22 cellular contexts compared by ENCODE assay signal in genomic region chr9:87084407-87084806, GRCh38.
"Had no signal": no experiment of that assay in that cellular context is flagged by ENCODE, and none has a peak within 500 bp of the region (broad histone marks: within the 10 kb centered on the region; RNA-seq: fewer than 3 reads in every experiment).

No MANE protein-coding gene starts in this region.

- H3K4me2 ChIP-seq: SK-N-SH had no signal

- FAIRE-seq: HTR-8/SVneo, RCC 7860 had no signal

- DNase-seq: KBM-7, MV-4-11, NCI-H1048, NCI-H1105, NCI-H1417 treated with DMSO at 0.1 percent for 48 hours, NCI-H146, NCI-H1694 treated with DMSO at 0.1 percent for 48 hours, NCI-H1930, NCI-H2081, NCI-H2171, NCI-H226, NCI-H446, NCI-H510A, NCI-H524 treated with DMSO at 0.1 percent for 48 hours, NCI-H69, NCI-H774, RPMI8226, SHP77, SK-N-SH had no signal

- H3K27ac ChIP-seq: HL-60 had no signal

- H3K9ac ChIP-seq: SK-N-SH had no signal

- H3K9me3 ChIP-seq: SK-N-SH had no signal
